ENCODE assay signal across 8 cellular contexts in the genomic region with DNA sequence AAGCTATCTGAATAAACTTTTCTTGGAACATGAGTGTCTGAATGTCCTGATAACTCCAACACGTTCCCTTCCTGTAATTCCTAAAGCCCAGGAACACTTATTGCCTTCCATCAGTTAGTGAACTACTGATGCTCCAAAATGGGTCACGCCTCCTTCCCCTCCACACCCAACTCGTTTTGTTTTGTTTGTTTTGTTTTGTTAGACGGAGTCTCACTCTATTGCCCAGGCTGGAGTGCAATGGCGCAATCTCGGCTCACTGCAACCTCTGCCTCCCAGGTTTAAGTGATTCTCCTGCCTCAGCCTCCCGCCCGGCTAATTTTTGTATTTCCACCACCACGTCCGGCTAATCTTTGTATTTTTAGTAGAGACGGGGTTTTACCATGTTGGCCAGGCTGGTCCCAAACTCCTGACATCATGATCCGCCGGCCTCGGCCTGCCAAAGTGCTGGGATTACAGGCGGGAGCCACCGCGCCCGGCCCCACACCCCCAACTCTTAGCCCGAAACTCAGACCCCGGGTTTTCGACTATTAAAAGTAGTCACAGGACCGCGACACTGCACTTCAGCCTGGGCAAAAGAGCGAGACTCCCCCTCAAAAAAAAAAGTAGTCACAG. TPM values are rescaled to one million over a fixed set of nuclear protein-coding genes. Genes with fewer than 3 reads are reported as not detected.
DNase-seq lines count a peak whose midpoint lies in the region; ATAC-seq, FAIRE-seq and TF ChIP-seq lines count a peak whose summit lies in the region.

No MANE protein-coding gene starts in this region.

- peak; percentile 5 for DNase-seq in stimulated activated CD4-positive, alpha-beta T cell treated with anti-CD3 and anti-CD28 coated beads, Interleukin-4, amount 100 ng/mL, for 24 hours
- no peak for DNase-seq in stimulated activated CD4-positive, alpha-beta T cell treated with anti-CD3 and anti-CD28 coated beads, Interleukin-2, amount 100 ng/mL, for 48 hours
- DNase-seq in MG63 (peak; percentile 21), H1 (ENCODE audit: low read depth in 1 of 2, low spot score in 2 of 2) (no peak), GM19239 (ENCODE audit: insufficient read length, low spot score) (no peak), SHP77 treated with DMSO at 0.1 percent for 48 hours (lab: John Stamatoyannopoulos, UW) (no peak)

- H2AFZ ChIP-seq in H1 (ENCODE audit: low read length) = 0 out of 2 replicates have a peak overlapping the region, but pooled peaks have one; percentile 28
- H2AFZ ChIP-seq in neural cell (ENCODE audit: low read depth, low read length) = no peak overlapping the region

- H2BK120ac ChIP-seq in H1 (replicated peaks; ENCODE audit: low read depth, low read length) = no peak overlapping the region

- no peaks in the 10 kb centered on the region; the same call in 1 of the 2 replicates for H3K23me2 ChIP-seq in H1 (ENCODE audit: low read depth, low read length)

- H2BK15ac ChIP-seq in H1 (ENCODE audit: low read length) = no peak overlapping the region

- CTCF ChIA-PET in H1 (lab: Charles Lee; ENCODE audit: partially characterized antibody) = interaction anchor here (0.5 to 1.2 kb wide), 2 partner anchors 30 to 33 kb away, joined by 3 to 4 read pairs; no protein-coding TSS in a partner anchor

- H3K9ac ChIP-seq in H1 (replicated peaks in 1 of 4; ENCODE audit: extremely low read depth in 1 of 4, low read depth in 3 of 4, low read length in 3 of 4) = peak overlapping the region in 3 of 4 experiments; percentile 87 to 98 (median 87); a peak in 6 of 7 replicates
- peak overlapping the region; percentile 85 for H3K9ac ChIP-seq in neural cell (ENCODE audit: low read length)

- H3K36me3 ChIP-seq in MG63 (peaks cover 4% of the 10 kb centered on the region), H1 (ENCODE audit: control insufficient read depth in 2 of 4, insufficient read depth in 4 of 4, low read length in 3 of 4) (peaks cover 0 to 2% (median 0%) of the 10 kb centered on the region in 4 experiments; a peak in 1 of 8 replicates), neural cell (ENCODE audit: insufficient read depth, low read length) (no peaks in the 10 kb centered on the region)

- H4K5ac ChIP-seq in H1 (ENCODE audit: insufficient read length, low read depth, low read length) = no peak overlapping the region

- H3K4ac ChIP-seq in H1 (replicated peaks; ENCODE audit: insufficient read length, low read depth, low read length) = no peak overlapping the region

- no peak overlapping the region for H3K23ac ChIP-seq in H1 (ENCODE audit: insufficient read length)

- H3K14ac ChIP-seq in H1 (ENCODE audit: insufficient read length) = no peak overlapping the region

- H2BK5ac ChIP-seq in H1 (ENCODE audit: low read depth, low read length) = no peak overlapping the region

- ATAC-seq in HG03097 (IDR thresholded peaks at IDR 0.05; ENCODE audit: low FRiP score, unreplicated experiment) = no peak

- peaks cover 3 to 5% (median 4%) of the 10 kb centered on the region in 4 experiments; a peak in 5 of 7 replicates for H3K4me1 ChIP-seq in H1 (replicated peaks in 1 of 4; ENCODE audit: control insufficient read depth in 3 of 4, insufficient read depth in 4 of 4, low read length in 3 of 4)

- no peaks in the 10 kb centered on the region for H3F3A ChIP-seq in neural cell (ENCODE audit: insufficient read depth, low read length, poor library complexity, severe bottlenecking)

- no peak overlapping the region for H4K91ac ChIP-seq in H1 (replicated peaks; ENCODE audit: insufficient read length, low read length)

- H2BK12ac ChIP-seq in H1 (ENCODE audit: low read depth, low read length) = no peak overlapping the region

- no peak for TF ChIP-seq EP300 in H1 (IDR thresholded peaks at IDR 0.05; ENCODE audit: borderline replicate concordance in 1 of 2, low read depth in 2 of 2, low read length in 2 of 2)
- no peak for TF ChIP-seq EP300 in neural cell (conservative IDR thresholded peaks at IDR 0.05; ENCODE audit: poor library complexity, severe bottlenecking)

- TF ChIP-seq RAD21 in H1 (IDR thresholded peaks at IDR 0.05 in 1 of 2, conservative IDR thresholded peaks at IDR 0.05 in 1 of 2; ENCODE audit: low read depth in 2 of 2, low read length in 2 of 2) = no peak
- no peak for TF ChIP-seq RAD21 in neural cell (conservative IDR thresholded peaks at IDR 0.05)

- no peak overlapping the region for H3K56ac ChIP-seq in H1 (replicated peaks; ENCODE audit: insufficient read length, low read depth, low read length)

- no peak overlapping the region for H2BK20ac ChIP-seq in H1 (ENCODE audit: low read length)

- H3K27ac ChIP-seq in H1 (ENCODE audit: low read depth, low read length) (no peak overlapping the region), neural cell (ENCODE audit: low read length) (peak overlapping the region; percentile 65)

- WGBS in H1 (ENCODE audit: extremely low coverage in 1 of 2, insufficient coverage in 1 of 2, insufficient read length in 1 of 2, insufficient replicate concordance in 2 of 2, low coverage in 1 of 2, low lambda C conversion rate in 2 of 2, missing lambda C conversion rate in 1 of 2), 2 experiments = 20% methylated on average over 23 of the region's 24 CpGs; no CpG with 5 or more reads in 1 of the 2 experiments

- H3K4me3 ChIP-seq in MG63 (peak overlapping the region; percentile 97), H1 (ENCODE audit: extremely low read depth in 1 of 4, insufficient read depth in 2 of 4, low read depth in 3 of 4, low read length in 4 of 4) (peak overlapping the region; percentile 82 to 95 (median 90)), neural cell (ENCODE audit: low read length) (peak overlapping the region; percentile 99)

- FAIRE-seq in H1 (lab: Jason Lieb, UNC) (no peak), GM19239 (lab: Jason Lieb, UNC) (no peak)

- peaks cover 0 to 45% of the 10 kb centered on the region in 2 experiments; a peak in 3 of 4 replicates for H3K79me2 ChIP-seq in H1 (ENCODE audit: control insufficient read depth in 1 of 2, insufficient read depth in 2 of 2, low read length in 2 of 2)
- peaks cover 24% of the 10 kb centered on the region for H3K79me2 ChIP-seq in neural cell (replicated peaks; ENCODE audit: insufficient read depth, low read length)

- POLR2A ChIA-PET in H1 (lab: Charles Lee; ENCODE audit: partially characterized antibody) = interaction anchor here (0.7 to 1.5 kb wide), 4 partner anchors 8 to 57 kb away, joined by 3 to 4 read pairs (median 4); no protein-coding TSS in a partner anchor

- no peaks in the 10 kb centered on the region for H3K9me3 ChIP-seq in MG63
- H3K9me3 ChIP-seq in H1 (ENCODE audit: insufficient read depth in 2 of 2, low read depth in 1 of 2, low read length in 1 of 2) = no peaks in the 10 kb centered on the region
- no peaks in the 10 kb centered on the region for H3K9me3 ChIP-seq in neural cell (ENCODE audit: low read length)

- H3K9me2 ChIP-seq in neural cell (ENCODE audit: insufficient read depth, low read length) = no peaks in the 10 kb centered on the region

- TF ChIP-seq CTCF in H1 (IDR thresholded peaks at IDR 0.05; ENCODE audit: control extremely low read depth in 1 of 3, insufficient read depth in 1 of 3, low read depth in 1 of 3, low read length in 3 of 3) (no peak), neural cell (IDR thresholded peaks at IDR 0.05; ENCODE audit: poor library complexity, severe bottlenecking) (no peak)

- H3K18ac ChIP-seq in H1 (ENCODE audit: extremely low read depth, low read length) = no peak overlapping the region; the same call in 1 of the 2 replicates

- peak overlapping the region; percentile 16 for H4K8ac ChIP-seq in H1 (ENCODE audit: extremely low read depth, insufficient read depth, low read length)

- H3K27me3 ChIP-seq in MG63 = no peaks in the 10 kb centered on the region
- H3K27me3 ChIP-seq in H1 (replicated peaks in 1 of 4; ENCODE audit: control insufficient read depth in 3 of 4, extremely low read depth in 1 of 4, insufficient read depth in 3 of 4, low read length in 3 of 4) = no peaks in the 10 kb centered on the region
- no peaks in the 10 kb centered on the region for H3K27me3 ChIP-seq in neural cell (ENCODE audit: insufficient read depth, low read depth, low read length)

- H3K4me2 ChIP-seq in H1 (ENCODE audit: insufficient read depth in 1 of 2, low read depth in 2 of 2, low read length in 2 of 2) (peak overlapping the region; percentile 65 to 82), neural cell (ENCODE audit: low read length) (peak overlapping the region; percentile 58)

- H3K79me1 ChIP-seq in H1 (ENCODE audit: low read depth, low read length) = peaks cover 5% of the 10 kb centered on the region

- H2AK5ac ChIP-seq in H1 (ENCODE audit: low read depth, low read length) = no peak overlapping the region

- TF ChIP-seq POLR2A in H1 (IDR thresholded peaks at IDR 0.05; ENCODE audit: control extremely low read depth in 1 of 2, low read depth in 2 of 2, low read length in 2 of 2) = no peak

- H4K20me1 ChIP-seq in H1 (replicated peaks in 1 of 2; ENCODE audit: control insufficient read depth in 1 of 2, insufficient read depth in 2 of 2, low read length in 2 of 2) = peaks cover 0 to 4% of the 10 kb centered on the region in 2 experiments
- no peaks in the 10 kb centered on the region for H4K20me1 ChIP-seq in neural cell (ENCODE audit: insufficient read depth)

RNA-seq across cellular contexts. Expression of gene IER3IP1, which starts 0.8 kb away (rescaled TPM):
- total RNA-seq in MG63 (2014; rRNA removed; shearing (Covaris generic); ENCODE audit: low replicate concordance) = 18.9 and 37.7 TPM in 2 replicates
- total RNA-seq in H1 (2021; fragmentation: NEBNext Ultra II Directional; extraction: Animal tissue kit (Norgen Biotek cat#: 25700)) = 7.9 and 8.5 TPM in 2 replicates
- polyA plus RNA-seq in H1 (2011; rRNA removed) = 3.9 and 6.0 TPM in 2 replicates
- polyA plus RNA-seq in H1 (2011; cell fraction: cytosol; rRNA removed) = 7.9 TPM
- 6.2 TPM for polyA plus RNA-seq in H1 (2011; cell fraction: nucleus; rRNA removed)
- polyA plus RNA-seq in H1 (2012, experiment 1 of 2) = 7.5 to 15.0 TPM (median 10.2 TPM) in 4 replicates
- polyA plus RNA-seq in H1 (2012, experiment 2 of 2) = 2.7 TPM
- polyA plus RNA-seq in H1 (2013, experiment 1 of 2) = 8.9 TPM
- 10.2 TPM for polyA plus RNA-seq in H1 (2013, experiment 2 of 2)
- polyA minus RNA-seq in H1 (2011; rRNA and poly(A)+ RNA removed) = 2.6 and 3.5 TPM in 2 replicates
- polyA minus RNA-seq in H1 (2011; cell fraction: cytosol; rRNA and poly(A)+ RNA removed) = 4.0 TPM
- 5.9 TPM for polyA minus RNA-seq in H1 (2011; cell fraction: nucleus; rRNA and poly(A)+ RNA removed)
- polyA plus RNA-seq in neural cell = 23.3 and 27.1 TPM in 2 replicates
- 20.5 and 22.1 TPM in 2 replicates for polyA minus RNA-seq in neural cell

RNA-seq across cellular contexts. Expression of gene HDHD2, which starts 25.1 kb away (rescaled TPM):
- total RNA-seq in MG63 (2014; rRNA removed; shearing (Covaris generic); ENCODE audit: low replicate concordance) = 3.0 and 11.3 TPM in 2 replicates
- 42.7 and 44.8 TPM in 2 replicates for total RNA-seq in H1 (2021; fragmentation: NEBNext Ultra II Directional; extraction: Animal tissue kit (Norgen Biotek cat#: 25700))
- polyA plus RNA-seq in H1 (2011; rRNA removed) (11.1 and 16.7 TPM in 2 replicates), neural cell (61.3 and 64.9 TPM in 2 replicates)
- 15.6 TPM for polyA plus RNA-seq in H1 (2011; cell fraction: cytosol; rRNA removed)
- 9.4 TPM for polyA plus RNA-seq in H1 (2011; cell fraction: nucleus; rRNA removed)
- 42.1 to 56.7 TPM (median 49.8 TPM) in 4 replicates for polyA plus RNA-seq in H1 (2012, experiment 1 of 2)
- 4.1 TPM for polyA plus RNA-seq in H1 (2012, experiment 2 of 2)
- 20.3 TPM for polyA plus RNA-seq in H1 (2013, experiment 1 of 2)
- polyA plus RNA-seq in H1 (2013, experiment 2 of 2) = 21.6 TPM
- 23.0 and 34.7 TPM in 2 replicates for polyA minus RNA-seq in H1 (2011; rRNA and poly(A)+ RNA removed)
- polyA minus RNA-seq in H1 (2011; cell fraction: cytosol; rRNA and poly(A)+ RNA removed) = 53.6 TPM
- 37.2 TPM for polyA minus RNA-seq in H1 (2011; cell fraction: nucleus; rRNA and poly(A)+ RNA removed)
- 64.0 and 64.3 TPM in 2 replicates for polyA minus RNA-seq in neural cell

Comparison
In these comparisons a context has a peak if more than half of its experiments do, and no peak if none do; other contexts are left out.
1. DNase-seq: peak in stimulated activated CD4-positive, alpha-beta T cell treated with anti-CD3 and anti-CD28 coated beads, Interleukin-4, amount 100 ng/mL, for 24 hours (single experiment) and MG63 (single experiment); none in stimulated activated CD4-positive, alpha-beta T cell treated with anti-CD3 and anti-CD28 coated beads, Interleukin-2, amount 100 ng/mL, for 48 hours (0 of 2), H1 (0 of 2), GM19239 (single experiment) and SHP77 treated with DMSO at 0.1 percent for 48 hours (single experiment).
2. Peak in every context shown above with its lines, with median percentiles within 50 percentile points of each other: H3K4me3 ChIP-seq.